ENCODE assay signal across 9 cellular contexts in the genomic region with DNA sequence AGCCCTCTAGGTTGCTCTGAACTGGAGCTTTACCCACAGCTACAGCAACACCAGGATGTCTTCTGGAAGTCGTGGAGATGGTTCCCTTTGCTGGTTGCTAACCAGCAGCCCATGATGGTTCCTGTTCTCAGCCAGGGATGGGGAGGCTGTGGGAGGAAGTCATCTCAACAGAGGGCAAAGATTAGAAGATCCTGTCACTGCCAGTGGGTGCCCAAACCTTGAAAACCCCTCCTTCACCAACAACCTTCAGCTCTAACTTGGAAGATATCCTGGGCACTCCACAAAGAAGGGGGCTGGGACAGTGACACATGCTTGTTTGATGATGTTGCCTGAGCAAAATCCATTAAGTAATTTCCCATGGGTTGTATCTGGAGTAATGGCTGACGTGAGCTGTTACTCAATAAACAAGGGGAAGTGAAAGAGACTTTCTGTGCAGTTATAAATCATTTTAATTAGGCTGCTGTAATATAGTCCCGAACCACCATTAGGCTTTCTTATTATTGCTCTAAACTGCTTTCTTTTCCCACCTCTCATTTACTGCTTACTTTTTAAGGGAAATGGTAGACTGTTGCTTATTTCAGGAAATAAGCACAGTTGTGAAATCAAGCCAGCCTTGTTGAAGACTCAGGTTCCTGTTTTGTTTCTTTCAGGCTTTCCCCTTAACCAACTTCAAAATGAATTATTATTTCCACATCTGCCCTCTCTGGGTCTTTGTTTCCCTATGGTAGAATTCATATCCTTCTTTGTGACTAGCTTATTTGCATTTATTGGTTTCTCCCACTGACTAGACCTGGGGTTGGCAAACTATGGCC.
DNase-seq lines count a peak whose midpoint lies in the region; ATAC-seq, FAIRE-seq and TF ChIP-seq lines count a peak whose summit lies in the region.
"Had no signal": no experiment of that assay in that cellular context is flagged by ENCODE, and none has a peak within 500 bp of the region (broad histone marks: within the 10 kb centered on the region; RNA-seq: fewer than 3 reads in every experiment).

No MANE protein-coding gene starts in this region.

- WGBS in pancreas, 2 donors = 42 to 46% methylated on average over 3 of the region's 3 CpGs
- WGBS in esophagus squamous epithelium, 2 donors = 23 to 53% methylated on average over 2 to 3 of the region's 3 CpGs

- H3K4me3 ChIP-seq in pancreas = no peak overlapping the region
- no peak overlapping the region for H3K4me3 ChIP-seq in esophagus squamous epithelium
- H3K4me3 ChIP-seq: psoas muscle had no signal

- intact Hi-C loops in pancreas (cut with DNase I) (no loop called here), esophagus squamous epithelium (cut with DNase I) (no loop called here)

- peak; percentile 73 for ATAC-seq in GM18520 (IDR thresholded peaks at IDR 0.05; ENCODE audit: unreplicated experiment)
- ATAC-seq in HG03064 (IDR thresholded peaks at IDR 0.05; ENCODE audit: low read depth, unreplicated experiment) = peak; percentile 85
- peak in 3 of 4 donors; percentile 59 to 88 (median 77) for ATAC-seq in pancreas

- no peaks in the 10 kb centered on the region for H3K4me1 ChIP-seq in pancreas
- no peaks in the 10 kb centered on the region for H3K4me1 ChIP-seq in esophagus squamous epithelium
- H3K4me1 ChIP-seq: psoas muscle had no signal

- DNase-seq in astrocyte of the hippocampus (ENCODE audit: low read depth, low spot score) (peak; percentile 28), pancreas (no peak), germinal center (ENCODE audit: low spot score) (no peak), esophagus squamous epithelium (lab: John Stamatoyannopoulos, UW) (no peak), HPDE6-E6E7 (ENCODE audit: extremely low spot score) (no peak)
- no peak for DNase-seq in NK-92 treated with Interleukin-12 subunit alpha and Interleukin-12 subunit beta, amount 100 ng/mL, for 24 hours (lab: John Stamatoyannopoulos, UW)

- H3K9me3 ChIP-seq in pancreas (no peaks in the 10 kb centered on the region), esophagus squamous epithelium (no peaks in the 10 kb centered on the region)
- H3K9me3 ChIP-seq: psoas muscle had no signal

- TF ChIP-seq POLR2A in esophagus squamous epithelium (IDR thresholded peaks at IDR 0.05) = no peak

- no peak for TF ChIP-seq CTCF in pancreas (IDR thresholded peaks at IDR 0.05)
- TF ChIP-seq CTCF in esophagus squamous epithelium (IDR thresholded peaks at IDR 0.05) = no peak

- H3K27ac ChIP-seq in pancreas = peak overlapping the region in 2 of 4 donors; percentile 44 to 55
- peak overlapping the region in 1 of 4 donors; percentile 46 for H3K27ac ChIP-seq in esophagus squamous epithelium
- H3K27ac ChIP-seq: psoas muscle had no signal

- H3K27me3 ChIP-seq in pancreas (no peaks in the 10 kb centered on the region), esophagus squamous epithelium (no peaks in the 10 kb centered on the region)

- H3K36me3 ChIP-seq in pancreas = no peaks in the 10 kb centered on the region
- H3K36me3 ChIP-seq in esophagus squamous epithelium = no peaks in the 10 kb centered on the region

- FAIRE-seq in pancreas (lab: Jason Lieb, UNC) = no peak
